ENCODE assay signal across 9 cellular contexts in genomic region chr10:132446661-132447445, GRCh38. TPM values are rescaled to one million over a fixed set of nuclear protein-coding genes. Genes with fewer than 3 reads are reported as not detected.
A peak's percentile ranks its signal among the peaks of the same experiment; 100 is the strongest.
DNase-seq lines count a peak whose midpoint lies in the region; FAIRE-seq and TF ChIP-seq lines count a peak whose summit lies in the region.
"Had no signal": no experiment of that assay in that cellular context is flagged by ENCODE, and none has a peak within 500 bp of the region (broad histone marks: within the 10 kb centered on the region; RNA-seq: fewer than 3 reads in every experiment).

No MANE protein-coding gene starts in this region.

- no peak overlapping the region for H3K4me3 ChIP-seq in endocrine pancreas (ENCODE audit: control insufficient read depth, insufficient read depth, low read length)
- H3K4me3 ChIP-seq in osteoblast (ENCODE audit: insufficient read depth, low read length) = no peak overlapping the region

- peak overlapping the region; percentile 51 for H3K9ac ChIP-seq in endocrine pancreas (ENCODE audit: control insufficient read depth, insufficient read depth, low read length)

- TF ChIP-seq CTCF in osteoblast (IDR thresholded peaks at IDR 0.05; ENCODE audit: extremely low read depth, low read depth, low read length) = peak; percentile 31

- no peaks in the 10 kb centered on the region for H3K36me3 ChIP-seq in endocrine pancreas (ENCODE audit: control insufficient read depth, insufficient read depth, low read length)
- no peaks in the 10 kb centered on the region for H3K36me3 ChIP-seq in osteoblast (ENCODE audit: insufficient read depth, low read length)

- H3K27ac ChIP-seq in osteoblast (ENCODE audit: low read depth, low read length) = peak overlapping the region; percentile 86

- H3K36me3 Mint-ChIP-seq in activated CD4-positive, alpha-beta T cell treated with anti-CD3 and anti-CD28 coated beads, Interleukin-2, amount 10 ng/mL, durations not matched to agents 24 days and 14 days (ENCODE audit: low read depth) = no peaks in the 10 kb centered on the region

- H3K4me1 ChIP-seq in endocrine pancreas (ENCODE audit: control insufficient read depth, insufficient read depth, low read length) (no peaks in the 10 kb centered on the region), osteoblast (ENCODE audit: insufficient read depth, low read length) (peaks cover 13% of the 10 kb centered on the region)

- no peak overlapping the region for H3K4me2 ChIP-seq in osteoblast (ENCODE audit: insufficient read depth, low read length)

- peak overlapping the region; percentile 76 for H3K4me3 Mint-ChIP-seq in activated CD4-positive, alpha-beta T cell treated with anti-CD3 and anti-CD28 coated beads, Interleukin-2, amount 10 ng/mL, durations not matched to agents 24 days and 14 days

- H3K9me3 ChIP-seq in endocrine pancreas (ENCODE audit: control insufficient read depth, low read length) = no peaks in the 10 kb centered on the region
- no peaks in the 10 kb centered on the region for H3K9me3 ChIP-seq in osteoblast (ENCODE audit: low read depth, low read length)

- DNase-seq in D341Med (ENCODE audit: low spot score) = peak; percentile 49
- DNase-seq in H4 (ENCODE audit: low spot score) = peak; percentile 75
- DNase-seq in NCI-H2107 treated with DMSO at 0.1 percent for 48 hours (lab: John Stamatoyannopoulos, UW; ENCODE audit: unreplicated experiment) = peak; percentile 54
- peak; percentile 91 for DNase-seq in activated CD4-positive, alpha-beta T cell treated with anti-CD3 and anti-CD28 coated beads, Interleukin-2, amount 10 ng/mL, durations not matched to agents 24 days and 14 days
- peak; percentile 95 for DNase-seq in osteoblast (ENCODE audit: insufficient read length, low spot score, missing footprints)
- peak; percentile 68 for DNase-seq in urothelium cell line (ENCODE audit: low spot score)
- no peak for DNase-seq in GM19240 (ENCODE audit: insufficient read length, low spot score)

- no peaks in the 10 kb centered on the region for H3K27me3 Mint-ChIP-seq in activated CD4-positive, alpha-beta T cell treated with anti-CD3 and anti-CD28 coated beads, Interleukin-2, amount 10 ng/mL, durations not matched to agents 24 days and 14 days

- peaks cover 29% of the 10 kb centered on the region for H3K4me1 Mint-ChIP-seq in activated CD4-positive, alpha-beta T cell treated with anti-CD3 and anti-CD28 coated beads, Interleukin-2, amount 10 ng/mL, durations not matched to agents 24 days and 14 days

- H4K20me1 ChIP-seq in osteoblast (ENCODE audit: insufficient read depth, low read length) = no peaks in the 10 kb centered on the region

- peak overlapping the region; percentile 97 for H3K27ac Mint-ChIP-seq in activated CD4-positive, alpha-beta T cell treated with anti-CD3 and anti-CD28 coated beads, Interleukin-2, amount 10 ng/mL, durations not matched to agents 24 days and 14 days

- no peaks in the 10 kb centered on the region for H3K27me3 ChIP-seq in endocrine pancreas (ENCODE audit: control insufficient read depth, insufficient read depth, low read length)
- H3K27me3 ChIP-seq in osteoblast (ENCODE audit: insufficient read depth, low read length) = no peaks in the 10 kb centered on the region

- no peaks in the 10 kb centered on the region for H3K79me2 ChIP-seq in osteoblast (ENCODE audit: insufficient read depth, low read length)

- FAIRE-seq in urothelium cell line (lab: Jason Lieb, UNC) = no peak
- FAIRE-seq: TTC549 had no signal

- H3K9me3 Mint-ChIP-seq in activated CD4-positive, alpha-beta T cell treated with anti-CD3 and anti-CD28 coated beads, Interleukin-2, amount 10 ng/mL, durations not matched to agents 24 days and 14 days = no peaks in the 10 kb centered on the region

- intact Hi-C loops in activated CD4-positive, alpha-beta T cell treated with anti-CD3 and anti-CD28 coated beads, Interleukin-2, amount 10 ng/mL, durations not matched to agents 24 days and 14 days (cut with micrococcal nuclease) = loop anchor here (1.0 to 10.0 kb wide), 8 partner anchors 50 to 542 kb away; partner anchors contain the start of genes DPYSL4, INPP5A, LRRC27 and PPP2R2D

- no peak overlapping the region for H2AFZ ChIP-seq in osteoblast (ENCODE audit: low read length)

RNA-seq across cellular contexts. Expression of gene PWWP2B, which starts 49.9 kb away (rescaled TPM):
- total RNA-seq in H4 (2014; rRNA removed; shearing (Covaris generic)) = 2.2 and 6.2 TPM in 2 replicates
- total RNA-seq in activated CD4-positive, alpha-beta T cell treated with anti-CD3 and anti-CD28 coated beads, Interleukin-2, amount 10 ng/mL, durations not matched to agents 24 days and 14 days = 4.9 and 5.0 TPM in 2 replicates
- 15.3 and 18.5 TPM in 2 replicates for total RNA-seq in osteoblast
